ENCODE assay signal across 10 cellular contexts in genomic region chr3:171088984-171089754, GRCh38.
DNase-seq lines count a peak whose midpoint lies in the region; ATAC-seq and TF ChIP-seq lines count a peak whose summit lies in the region.
"Had no signal": no experiment of that assay in that cellular context is flagged by ENCODE, and none has a peak within 500 bp of the region (broad histone marks: within the 10 kb centered on the region; RNA-seq: fewer than 3 reads in every experiment).

No MANE protein-coding gene starts in this region.

- no peak overlapping the region for H3K4me3 Mint-ChIP-seq in stimulated activated naive B cell treated with anti-CD40 and anti-IgM and Interleukin-4, amounts not matched to agents 10 μg/mL and 1 μg/mL and 100 μg/mL, for 72 hours

- no peaks in the 10 kb centered on the region for H3K9me3 Mint-ChIP-seq in stimulated activated naive B cell treated with anti-CD40 and anti-IgM and Interleukin-4, amounts not matched to agents 10 μg/mL and 1 μg/mL and 100 μg/mL, for 72 hours

- H3K4me1 Mint-ChIP-seq in stimulated activated naive B cell treated with anti-CD40 and anti-IgM and Interleukin-4, amounts not matched to agents 10 μg/mL and 1 μg/mL and 100 μg/mL, for 72 hours = no peaks in the 10 kb centered on the region

- ATAC-seq in stimulated activated naive B cell treated with anti-CD40 and anti-IgM and Interleukin-4, amounts not matched to agents 10 μg/mL and 1 μg/mL and 100 μg/mL, for 72 hours (replicated peaks) = peak; percentile 33 to 38
- no peak for ATAC-seq in HG02938 (IDR thresholded peaks at IDR 0.05; ENCODE audit: unreplicated experiment)

- H3K27ac Mint-ChIP-seq in stimulated activated naive B cell treated with anti-CD40 and anti-IgM and Interleukin-4, amounts not matched to agents 10 μg/mL and 1 μg/mL and 100 μg/mL, for 72 hours = no peak overlapping the region

- TF ChIP-seq CTCF in RWPE1 (conservative IDR thresholded peaks at IDR 0.05; ENCODE audit: low read depth) = no peak

- no peaks in the 10 kb centered on the region for H3K36me3 Mint-ChIP-seq in stimulated activated naive B cell treated with anti-CD40 and anti-IgM and Interleukin-4, amounts not matched to agents 10 μg/mL and 1 μg/mL and 100 μg/mL, for 72 hours

- no peak overlapping the region for H3K27ac ChIP-seq in RWPE1
- H3K27ac ChIP-seq: C4-2B had no signal

- POLR2A ChIA-PET in RWPE1 (lab: Yijun Ruan, JAX; ENCODE audit: low non-redundant PET) = no interaction called here

- peak; percentile 6 for DNase-seq in NCI-H748 (lab: John Stamatoyannopoulos, UW; ENCODE audit: unreplicated experiment)
- no peak for DNase-seq in NCI-H748 treated with DMSO at 0.1 percent for 48 hours (lab: John Stamatoyannopoulos, UW)
- peak; percentile 48 for DNase-seq in RWPE1 (ENCODE audit: low spot score)
- DNase-seq in glomerular visceral epithelial cell (ENCODE audit: extremely low spot score) = peak; percentile 73
- DNase-seq in stimulated activated naive B cell treated with anti-CD40 and anti-IgM and Interleukin-4, amounts not matched to agents 10 μg/mL and 1 μg/mL and 100 μg/mL, for 72 hours = no peak
- DNase-seq in RPMI8226 = no peak
- DNase-seq in HuH-7.5 (ENCODE audit: low spot score) = no peak
- DNase-seq: retina had no signal

- CTCF ChIA-PET in RWPE1 (lab: Yijun Ruan, JAX) = interaction anchor here (0.6 to 1.7 kb wide), 3 partner anchors 39 to 1936 kb away, joined by 3 to 4 read pairs (median 4); no protein-coding TSS in a partner anchor

- H3K27me3 Mint-ChIP-seq in stimulated activated naive B cell treated with anti-CD40 and anti-IgM and Interleukin-4, amounts not matched to agents 10 μg/mL and 1 μg/mL and 100 μg/mL, for 72 hours = no peaks in the 10 kb centered on the region

Comparison
In these comparisons a context has a peak if more than half of its experiments do, and no peak if none do; other contexts are left out.
1. DNase-seq: peak in NCI-H748 (single experiment), RWPE1 (single experiment) and glomerular visceral epithelial cell (single experiment); none in NCI-H748 treated with DMSO at 0.1 percent for 48 hours (single experiment), stimulated activated naive B cell treated with anti-CD40 and anti-IgM and Interleukin-4, amounts not matched to agents 10 μg/mL and 1 μg/mL and 100 μg/mL, for 72 hours (single experiment), RPMI8226 (single experiment) and HuH-7.5 (single experiment).